ENCODE assay signal across 8 cellular contexts in genomic region chr3:15428539-15428938, GRCh38. TPM values are rescaled to one million over a fixed set of nuclear protein-coding genes. Genes with fewer than 3 reads are reported as not detected.
A peak's percentile ranks its signal among the peaks of the same experiment; 100 is the strongest.
DNase-seq lines count a peak whose midpoint lies in the region.

No MANE protein-coding gene starts in this region.

- H3K4me2 ChIP-seq in Karpas-422 (ENCODE audit: low read depth, low read length, poor library complexity, severe bottlenecking), result peak overlapping the region; percentile 77

- H3K9me3 ChIP-seq in Karpas-422 (ENCODE audit: low read length), result no peaks in the 10 kb centered on the region
- H3K9me3 ChIP-seq in iPS-18c (ENCODE audit: control insufficient read depth, insufficient read depth, low read length), result no peaks in the 10 kb centered on the region

- H3K9me2 ChIP-seq in Karpas-422 (replicated peaks; ENCODE audit: insufficient read depth, low read length), result no peaks in the 10 kb centered on the region; the same call in 1 of the 2 replicates

- peak overlapping the region; percentile 92 for H3K9ac ChIP-seq in Karpas-422 (ENCODE audit: low read length)

- H3K4me1 ChIP-seq in Karpas-422 (ENCODE audit: low read length), result peaks cover 29% of the 10 kb centered on the region

- no peaks in the 10 kb centered on the region for H3K27me3 ChIP-seq in Karpas-422 (ENCODE audit: low read length)

- peak overlapping the region; percentile 97 for H3K27ac Mint-ChIP-seq in activated naive CD4-positive, alpha-beta T cell treated with anti-CD3 and anti-CD28 coated beads, Interleukin-2, amount 50 U/mL, for 24 hours

- peaks cover 30% of the 10 kb centered on the region for H3K36me3 ChIP-seq in Karpas-422 (ENCODE audit: insufficient read depth, low read length)

- peaks cover 86% of the 10 kb centered on the region for H3K79me2 ChIP-seq in Karpas-422 (ENCODE audit: low read length)

- DNase-seq in CD1c-positive myeloid dendritic cell (ENCODE audit: extremely low spot score) (peak; percentile 69), Karpas-422 (peak; percentile 53), cerebellar nuclear complex (lab: John Stamatoyannopoulos, UW) (no peak), NCI-H524 (lab: John Stamatoyannopoulos, UW) (no peak), iPS-NIHi11 (ENCODE audit: low spot score) (no peak)
- peak; percentile 43 for DNase-seq in stimulated activated CD4-positive, alpha-beta T cell treated with anti-CD3 and anti-CD28 coated beads, Interleukin-4, amount 100 ng/mL, for 24 hours

- no peaks in the 10 kb centered on the region for H3K9me3 Mint-ChIP-seq in activated naive CD4-positive, alpha-beta T cell treated with anti-CD3 and anti-CD28 coated beads, Interleukin-2, amount 50 U/mL, for 24 hours

- no peaks in the 10 kb centered on the region for H3K27me3 Mint-ChIP-seq in activated naive CD4-positive, alpha-beta T cell treated with anti-CD3 and anti-CD28 coated beads, Interleukin-2, amount 50 U/mL, for 24 hours

- H3K4me3 Mint-ChIP-seq in activated naive CD4-positive, alpha-beta T cell treated with anti-CD3 and anti-CD28 coated beads, Interleukin-2, amount 50 U/mL, for 24 hours, result peak overlapping the region; percentile 98

- H2AFZ ChIP-seq in Karpas-422 (ENCODE audit: low read length), result no peak overlapping the region

- H3K4me1 Mint-ChIP-seq in activated naive CD4-positive, alpha-beta T cell treated with anti-CD3 and anti-CD28 coated beads, Interleukin-2, amount 50 U/mL, for 24 hours, result peaks cover 68% of the 10 kb centered on the region

- peaks cover 9% of the 10 kb centered on the region for H3K36me3 Mint-ChIP-seq in activated naive CD4-positive, alpha-beta T cell treated with anti-CD3 and anti-CD28 coated beads, Interleukin-2, amount 50 U/mL, for 24 hours

- peaks cover 12% of the 10 kb centered on the region for H4K20me1 ChIP-seq in Karpas-422 (ENCODE audit: insufficient read depth, low read depth, low read length)

- H3K4me3 ChIP-seq in Karpas-422 (ENCODE audit: low read length) (peak overlapping the region; percentile 82), iPS-18c (ENCODE audit: insufficient read depth, low read depth, low read length) (peak overlapping the region; percentile 98)

- H3K27ac ChIP-seq in Karpas-422 (ENCODE audit: low read length), result no peak overlapping the region

RNA-seq across cellular contexts. Expression of gene EAF1, which starts 1.1 kb away (rescaled TPM):
- 19.8 and 29.2 TPM in 2 replicates for total RNA-seq in Karpas-422 (2014; rRNA removed; shearing (Covaris generic); ENCODE audit: low replicate concordance)

RNA-seq across cellular contexts. Expression of gene METTL6, which starts 1.2 kb away (rescaled TPM):
- 20.9 and 23.2 TPM in 2 replicates for total RNA-seq in Karpas-422 (2014; rRNA removed; shearing (Covaris generic); ENCODE audit: low replicate concordance)

Comparison
In these comparisons a context has a peak if more than half of its experiments do, and no peak if none do; other contexts are left out.
1. DNase-seq: peak in CD1c-positive myeloid dendritic cell (single experiment), Karpas-422 (single experiment) and stimulated activated CD4-positive, alpha-beta T cell treated with anti-CD3 and anti-CD28 coated beads, Interleukin-4, amount 100 ng/mL, for 24 hours (single experiment); none in cerebellar nuclear complex (0 of 2), NCI-H524 (0 of 2) and iPS-NIHi11 (single experiment).